ENCODE assay signal across 8 cellular contexts in the genomic region with DNA sequence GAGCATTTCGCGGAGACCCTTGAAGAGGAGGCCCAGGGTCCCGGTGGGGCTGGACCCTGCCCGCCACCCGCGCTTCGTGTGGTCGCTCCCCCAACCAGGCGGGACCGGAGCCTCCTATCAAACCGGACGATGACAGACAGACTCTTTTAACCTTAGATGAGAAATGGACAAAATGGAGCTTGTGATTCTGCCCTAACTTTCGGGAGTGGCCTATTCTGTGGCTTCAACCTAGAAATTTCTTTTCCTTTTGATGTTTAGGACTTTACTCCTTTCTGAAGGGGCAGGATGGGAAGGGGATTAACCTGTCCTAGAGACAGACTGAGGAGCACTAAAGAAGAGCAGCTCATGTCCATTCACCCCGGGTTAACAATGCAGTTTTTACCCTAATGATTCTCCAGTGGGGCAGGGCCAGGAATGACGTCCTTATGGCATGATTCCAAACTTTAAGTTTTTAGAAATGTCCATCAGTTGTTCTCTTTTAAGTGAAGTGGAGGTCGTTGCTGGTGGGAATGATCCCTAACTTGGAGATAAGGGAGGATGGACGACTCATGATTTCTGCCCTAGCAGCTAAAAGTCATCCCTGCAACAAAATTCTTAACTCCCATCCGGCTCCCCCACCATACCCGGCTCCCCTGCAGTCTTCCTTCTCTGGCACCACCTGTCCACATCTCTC. TPM values are rescaled to one million over a fixed set of nuclear protein-coding genes. Genes with fewer than 3 reads are reported as not detected.
A peak's percentile ranks its signal among the peaks of the same experiment; 100 is the strongest.
DNase-seq lines count a peak whose midpoint lies in the region; ATAC-seq, FAIRE-seq and TF ChIP-seq lines count a peak whose summit lies in the region.

No MANE protein-coding gene starts in this region.

- H3K9me3 ChIP-seq in BE2C (no peaks in the 10 kb centered on the region), testis (no peaks in the 10 kb centered on the region)

- H3K27ac ChIP-seq in layer of hippocampus (ENCODE audit: low read depth, low read length) (peak overlapping the region; percentile 90), testis (peak overlapping the region; percentile 91 to 96)

- H3K27me3 ChIP-seq in BE2C, result no peaks in the 10 kb centered on the region
- no peaks in the 10 kb centered on the region for H3K27me3 ChIP-seq in bronchial epithelial cell (ENCODE audit: control insufficient read depth, insufficient read depth, low read length)
- H3K27me3 ChIP-seq in layer of hippocampus (ENCODE audit: control insufficient read depth, insufficient read depth, low read length), result no peaks in the 10 kb centered on the region
- H3K27me3 ChIP-seq in testis, result no peaks in the 10 kb centered on the region

- DNase-seq in BE2C (no peak), NB4 (ENCODE audit: low read depth) (peak; percentile 20), bronchial epithelial cell (ENCODE audit: low read depth) (peak; percentile 24), testis (no peak), NCI-H510A (lab: John Stamatoyannopoulos, UW) (no peak)

- TF ChIP-seq POLR2A in NB4 (IDR thresholded peaks at IDR 0.05; ENCODE audit: extremely low read depth, insufficient read length), result no peak
- TF ChIP-seq POLR2A in testis (IDR thresholded peaks at IDR 0.05), result no peak

- 6 to 7% methylated on average over 16 to 19 of the region's 19 CpGs for WGBS in testis, 2 donors

- H3K4me1 ChIP-seq in BE2C (no peaks in the 10 kb centered on the region), testis (peaks cover 6% of the 10 kb centered on the region)

- no peak for TF ChIP-seq CTCF in BE2C (IDR thresholded peaks at IDR 0.05; ENCODE audit: low read depth, low read length)
- TF ChIP-seq CTCF in NB4 (IDR thresholded peaks at IDR 0.05; ENCODE audit: low read depth, low read length), result no peak
- no peak for TF ChIP-seq CTCF in bronchial epithelial cell (IDR thresholded peaks at IDR 0.05; ENCODE audit: insufficient read depth, low read length, severe bottlenecking)
- no peak for TF ChIP-seq CTCF in testis (IDR thresholded peaks at IDR 0.05)

- intact Hi-C loops in testis (cut with DNase I; ENCODE audit: low total_unique reads), result no loop called here

- ATAC-seq in GM21381 (IDR thresholded peaks at IDR 0.05; ENCODE audit: unreplicated experiment) (peak; percentile 2), GM18519 (IDR thresholded peaks at IDR 0.05; ENCODE audit: low FRiP score, unreplicated experiment) (no peak)

- H3K4me3 ChIP-seq in BE2C (ENCODE audit: low read depth, low read length), result peak overlapping the region; percentile 85
- peak overlapping the region; percentile 87 for H3K4me3 ChIP-seq in NB4 (ENCODE audit: low read depth, low read length)
- H3K4me3 ChIP-seq in bronchial epithelial cell (ENCODE audit: low read depth, low read length), result peak overlapping the region; percentile 79
- H3K4me3 ChIP-seq in testis, result peak overlapping the region; percentile 88

- no peaks in the 10 kb centered on the region for H3K36me3 ChIP-seq in BE2C
- peaks cover 2% of the 10 kb centered on the region for H3K36me3 ChIP-seq in bronchial epithelial cell (ENCODE audit: control insufficient read depth, insufficient read depth, low read length)
- no peaks in the 10 kb centered on the region for H3K36me3 ChIP-seq in testis (ENCODE audit: low read depth, missing control alignments)

- no peak for FAIRE-seq in bronchial epithelial cell (lab: Jason Lieb, UNC)

RNA-seq across cellular contexts. Expression of a gene that starts 1.0 kb away (rescaled TPM):
- 4.0 TPM for polyA plus RNA-seq in BE2C (2012; ENCODE audit: insufficient read depth, insufficient read length, low read depth)
- 26.9 and 30.6 TPM in 2 replicates for total RNA-seq in bronchial epithelial cell
- total RNA-seq in testis, result 10 to 100 TPM; 21.6 to 28.8 TPM
- polyA plus RNA-seq in testis (ENCODE audit: insufficient read depth, low read depth, low replicate concordance), result 27.0 TPM

RNA-seq across cellular contexts. Expression of a gene that starts 15.4 kb away (rescaled TPM):
- polyA plus RNA-seq in BE2C (2012; ENCODE audit: insufficient read depth, insufficient read length, low read depth), result not detected
- 0.26 and 0.51 TPM in 2 replicates for total RNA-seq in bronchial epithelial cell
- total RNA-seq in testis, result 1 to 10 TPM; 3.7 to 4.0 TPM
- polyA plus RNA-seq in testis (ENCODE audit: insufficient read depth, low read depth, low replicate concordance), result 5.0 TPM

RNA-seq across cellular contexts. Expression of a gene that starts 54.2 kb away (rescaled TPM):
- not detected for polyA plus RNA-seq in BE2C (2012; ENCODE audit: insufficient read depth, insufficient read length, low read depth)
- total RNA-seq in bronchial epithelial cell (not detected in 2 replicates), testis (under 1 TPM in 1 of 2 donors, not detected in 1; 0.56 TPM)
- not detected for polyA plus RNA-seq in testis (ENCODE audit: insufficient read depth, low read depth, low replicate concordance)

Comparison
In these comparisons a context has a peak if more than half of its experiments do, and no peak if none do; other contexts are left out.
1. DNase-seq: peak in NB4 (single experiment) and bronchial epithelial cell (single experiment); none in BE2C (single experiment), testis (single experiment) and NCI-H510A (single experiment).
2. Peak in every context shown above with its lines, with median percentiles within 50 percentile points of each other: H3K4me3 ChIP-seq.